12 cellular contexts compared by ENCODE assay signal in genomic region chr20:50194831-50195523, GRCh38. TPM values are rescaled to one million over a fixed set of nuclear protein-coding genes. Genes with fewer than 3 reads are reported as not detected.
DNase-seq lines count a peak whose midpoint lies in the region; ATAC-seq, FAIRE-seq and TF ChIP-seq lines count a peak whose summit lies in the region.
"Had no signal": no experiment of that assay in that cellular context is flagged by ENCODE, and none has a peak within 500 bp of the region (broad histone marks: within the 10 kb centered on the region; RNA-seq: fewer than 3 reads in every experiment).

No MANE protein-coding gene starts in this region.

- H3K4me2 ChIP-seq in A549: peak overlapping the region; percentile 92

- 52% methylated on average over 7 of the region's 8 CpGs for WGBS in A549 (ENCODE audit: missing lambda C conversion rate)

- peak overlapping the region; percentile 16 for H3K9ac ChIP-seq in mucosa of stomach (ENCODE audit: low read length)

- in situ Hi-C loops in brain microvascular endothelial cell (cut with HindIII; ENCODE audit: low pct_ligation_motif_present, low sequenced_read_pairs): loop anchor here (5.0 kb wide), 1 partner anchor 92 kb away; no protein-coding TSS in a partner anchor

- 0 out of 5 replicates have a peak, but pooled peaks of 1 of the 2 experiments have one; percentile 20 for TF ChIP-seq RAD21 in A549 (conservative IDR thresholded peaks at IDR 0.05 in 1 of 2, IDR thresholded peaks at IDR 0.05 in 1 of 2)

- H3K4me3 ChIP-seq in A549 (peak overlapping the region; percentile 98; the same call in 2 of the 3 replicates), H7 (ENCODE audit: insufficient read depth, low read depth, low read length) (no peak overlapping the region), brain microvascular endothelial cell (ENCODE audit: low read depth, low read length) (peak overlapping the region; percentile 1), mucosa of stomach (ENCODE audit: low read length) (no peak overlapping the region)
- H3K4me3 ChIP-seq in effector memory CD4-positive, alpha-beta T cell (ENCODE audit: insufficient read depth, low read depth, low read length, poor library complexity, severe bottlenecking): no peak overlapping the region

- H3K36me3 ChIP-seq in H7 (replicated peaks; ENCODE audit: control insufficient read depth, insufficient read depth, low read length) (no peaks in the 10 kb centered on the region; the same call in 1 of the 2 replicates), brain microvascular endothelial cell (replicated peaks) (peaks cover 15% of the 10 kb centered on the region), mucosa of stomach (ENCODE audit: control insufficient read depth, insufficient read depth, low read length) (peaks cover 6% of the 10 kb centered on the region)
- H3K36me3 ChIP-seq in effector memory CD4-positive, alpha-beta T cell (ENCODE audit: control insufficient read depth, insufficient read depth, low read length): no peaks in the 10 kb centered on the region

- no peak for TF ChIP-seq POLR2A in A549 (IDR thresholded peaks at IDR 0.05; ENCODE audit: low read length)

- FAIRE-seq in A549 (lab: Jason Lieb, UNC): no peak
- FAIRE-seq: endometrium, G401.6 had no signal

- DNase-seq in A549 (ENCODE audit: low read depth in 1 of 2, low spot score in 1 of 2) (peak in 1 of 2 experiments; percentile 47), H7 (peak; percentile 50), brain microvascular endothelial cell (no peak), NCI-H1930 (lab: John Stamatoyannopoulos, UW) (no peak)
- no peak for DNase-seq in effector memory CD4-positive, alpha-beta T cell
- DNase-seq: activated CD4-positive, alpha-beta T cell treated with anti-CD3 and anti-CD28 coated beads for 4 hours; NCI-H2227 treated with DMSO at 0.1 percent for 48 hours had no signal

- H3K9me3 ChIP-seq in A549: peaks cover 13% of the 10 kb centered on the region
- H3K9me3 ChIP-seq in mucosa of stomach (ENCODE audit: control insufficient read depth, low read length): no peaks in the 10 kb centered on the region
- no peaks in the 10 kb centered on the region for H3K9me3 ChIP-seq in effector memory CD4-positive, alpha-beta T cell (ENCODE audit: control insufficient read depth, low read length)

- H3K27me3 ChIP-seq in H7 (ENCODE audit: control insufficient read depth, insufficient read depth, low read length): no peaks in the 10 kb centered on the region
- no peaks in the 10 kb centered on the region for H3K27me3 ChIP-seq in brain microvascular endothelial cell (replicated peaks)
- no peaks in the 10 kb centered on the region for H3K27me3 ChIP-seq in mucosa of stomach (ENCODE audit: control insufficient read depth, insufficient read depth, low read length)
- H3K27me3 ChIP-seq in effector memory CD4-positive, alpha-beta T cell (replicated peaks; ENCODE audit: control insufficient read depth, insufficient read depth, low read length, poor library complexity, severe bottlenecking): no peaks in the 10 kb centered on the region

- POLR2A ChIA-PET in A549 (lab: Yijun Ruan, JAX): no interaction called here

- CTCF ChIA-PET in A549 (lab: Yijun Ruan, JAX): interaction anchor here (1.0 to 4.6 kb wide), 5 partner anchors 32 to 269 kb away, joined by 3 to 26 read pairs (median 4); no protein-coding TSS in a partner anchor

- TF ChIP-seq CTCF in A549 (IDR thresholded peaks at IDR 0.05): no peak
- TF ChIP-seq CTCF in brain microvascular endothelial cell (IDR thresholded peaks at IDR 0.05; ENCODE audit: low read depth, low read length, missing control alignments): no peak

- ATAC-seq in A549 (peak in 1 of 2 experiments; percentile 9; a peak in 3 of 6 replicates), GM18907 (IDR thresholded peaks at IDR 0.05; ENCODE audit: unreplicated experiment) (no peak), HG02642 (IDR thresholded peaks at IDR 0.05; ENCODE audit: poor library complexity, unreplicated experiment) (no peak)

- no peak for TF ChIP-seq EP300 in A549 (IDR thresholded peaks at IDR 0.05)

- peaks cover 30% of the 10 kb centered on the region for H3K4me1 ChIP-seq in A549
- H3K4me1 ChIP-seq in mucosa of stomach (ENCODE audit: control insufficient read depth, insufficient read depth, low read length): peaks cover 22% of the 10 kb centered on the region
- peaks cover 13% of the 10 kb centered on the region for H3K4me1 ChIP-seq in effector memory CD4-positive, alpha-beta T cell (ENCODE audit: control insufficient read depth, insufficient read depth, low read length, poor library complexity, severe bottlenecking)

- H3K27ac ChIP-seq in A549 (peak overlapping the region; percentile 97 to 98), brain microvascular endothelial cell (no peak overlapping the region)
- H3K27ac ChIP-seq in effector memory CD4-positive, alpha-beta T cell (ENCODE audit: insufficient read depth, low read length, poor library complexity, severe bottlenecking): no peak overlapping the region

TF ChIP-seq in A549, 52 proteins besides CTCF, POLR2A, EP300 and RAD21:
- TF ChIP-seq CEBPB (IDR thresholded peaks at IDR 0.05): no peak
- TF ChIP-seq CHD2 (IDR thresholded peaks at IDR 0.05; ENCODE audit: low read length, partially characterized antibody): no peak
- no peak for TF ChIP-seq HOXB5 (CRISPR knock-in tag; IDR thresholded peaks at IDR 0.05)
- peak; percentile 26; the same call in 2 of the 3 replicates for TF ChIP-seq SMC3 (IDR thresholded peaks at IDR 0.05)
- TF ChIP-seq ZFP36 (IDR thresholded peaks at IDR 0.05; ENCODE audit: borderline replicate concordance, partially characterized antibody): no peak
- TF ChIP-seq BCL3 (IDR thresholded peaks at IDR 0.05): 0 out of 3 replicates have a peak, but pooled peaks have one; percentile 29
- no peak for TF ChIP-seq GATA3 (IDR thresholded peaks at IDR 0.05; ENCODE audit: borderline replicate concordance)
- TF ChIP-seq HES2 (IDR thresholded peaks at IDR 0.05): no peak
- TF ChIP-seq JUN (IDR thresholded peaks at IDR 0.05): peak; percentile 52 to 59; a peak in 4 of 5 replicates
- TF ChIP-seq USF2 (IDR thresholded peaks at IDR 0.05): no peak
- 0 out of 2 replicates have a peak, but pooled peaks have one; percentile 26 for TF ChIP-seq MAX (IDR thresholded peaks at IDR 0.05)
TF ChIP-seq in A549: peak in this region for 4.

RNA-seq across cellular contexts. Expression of gene CEBPB, which starts 4.3 kb away (rescaled TPM):
- polyA plus RNA-seq in A549 (2011; rRNA removed) (35.9 and 45.4 TPM in 2 replicates), A549 (2017; fragmentation: RNase III; extraction: RNeasy Plus Mini Kit Qiagen cat#74134 plus additional on column Dnase treatment) (58.9 to 74.0 TPM (median 66.6 TPM) in 3 replicates)
- 71.1 and 106 TPM in 2 replicates for polyA plus RNA-seq in A549 (2012; cell fraction: cytosol; rRNA removed)
- 82.9 and 128 TPM in 2 replicates for polyA plus RNA-seq in A549 (2012; cell fraction: nucleus; rRNA removed)
- 18.3 and 20.0 TPM in 2 replicates for polyA minus RNA-seq in A549 (2011; rRNA and poly(A)+ RNA removed)
- 23.5 and 23.6 TPM in 2 replicates for total RNA-seq in H7 (2014; rRNA removed; shearing (Covaris generic))

RNA-seq across cellular contexts. Expression of gene PEDS1, which starts 41.5 kb away (rescaled TPM):
- polyA plus RNA-seq in A549 (2011; rRNA removed) (24.5 and 33.5 TPM in 2 replicates), A549 (2017; fragmentation: RNase III; extraction: RNeasy Plus Mini Kit Qiagen cat#74134 plus additional on column Dnase treatment) (23.1 to 26.5 TPM (median 25.8 TPM) in 3 replicates)
- 42.2 and 62.3 TPM in 2 replicates for polyA plus RNA-seq in A549 (2012; cell fraction: cytosol; rRNA removed)
- 37.3 and 53.0 TPM in 2 replicates for polyA plus RNA-seq in A549 (2012; cell fraction: nucleus; rRNA removed)
- 59.2 and 69.8 TPM in 2 replicates for polyA minus RNA-seq in A549 (2011; rRNA and poly(A)+ RNA removed)
- total RNA-seq in H7 (2014; rRNA removed; shearing (Covaris generic)): 45.3 and 47.7 TPM in 2 replicates

Comparison
In these comparisons a context has a peak if more than half of its experiments do, and no peak if none do; other contexts are left out.
1. H3K27ac ChIP-seq: peak in A549 (2 of 2); none in brain microvascular endothelial cell (single experiment) and effector memory CD4-positive, alpha-beta T cell (single experiment).
2. H3K4me3 ChIP-seq: peak in A549 (single experiment) and brain microvascular endothelial cell (single experiment); none in H7 (single experiment), mucosa of stomach (single experiment) and effector memory CD4-positive, alpha-beta T cell (single experiment).